In genomic region chr12:52895726-52896189, GRCh38 we compare ENCODE assay signal across 1 cellular context.
TF ChIP-seq lines count a peak whose summit lies in the region.

No MANE protein-coding gene starts in this region.

TF ChIP-seq in WTC11, 78 proteins besides CTCF, POLR2A, EP300 and RAD21 (continued from another document):
- TF ChIP-seq ATF2 (CRISPR knock-in tag; IDR thresholded peaks at IDR 0.05; ENCODE audit: borderline replicate concordance, low read depth) = no peak
- TF ChIP-seq NR2C2 (CRISPR knock-in tag; IDR thresholded peaks at IDR 0.05) = no peak
- TF ChIP-seq JUN (CRISPR knock-in tag; IDR thresholded peaks at IDR 0.05) = no peak
- TF ChIP-seq SOX15 (CRISPR knock-in tag; IDR thresholded peaks at IDR 0.05) = no peak
- TF ChIP-seq NR3C1 (CRISPR knock-in tag; conservative IDR thresholded peaks at IDR 0.05; ENCODE audit: low read depth) = no peak
- no peak for TF ChIP-seq TEAD4 (CRISPR knock-in tag; IDR thresholded peaks at IDR 0.05)
